ENCODE assay signal across 15 cellular contexts in the genomic region with DNA sequence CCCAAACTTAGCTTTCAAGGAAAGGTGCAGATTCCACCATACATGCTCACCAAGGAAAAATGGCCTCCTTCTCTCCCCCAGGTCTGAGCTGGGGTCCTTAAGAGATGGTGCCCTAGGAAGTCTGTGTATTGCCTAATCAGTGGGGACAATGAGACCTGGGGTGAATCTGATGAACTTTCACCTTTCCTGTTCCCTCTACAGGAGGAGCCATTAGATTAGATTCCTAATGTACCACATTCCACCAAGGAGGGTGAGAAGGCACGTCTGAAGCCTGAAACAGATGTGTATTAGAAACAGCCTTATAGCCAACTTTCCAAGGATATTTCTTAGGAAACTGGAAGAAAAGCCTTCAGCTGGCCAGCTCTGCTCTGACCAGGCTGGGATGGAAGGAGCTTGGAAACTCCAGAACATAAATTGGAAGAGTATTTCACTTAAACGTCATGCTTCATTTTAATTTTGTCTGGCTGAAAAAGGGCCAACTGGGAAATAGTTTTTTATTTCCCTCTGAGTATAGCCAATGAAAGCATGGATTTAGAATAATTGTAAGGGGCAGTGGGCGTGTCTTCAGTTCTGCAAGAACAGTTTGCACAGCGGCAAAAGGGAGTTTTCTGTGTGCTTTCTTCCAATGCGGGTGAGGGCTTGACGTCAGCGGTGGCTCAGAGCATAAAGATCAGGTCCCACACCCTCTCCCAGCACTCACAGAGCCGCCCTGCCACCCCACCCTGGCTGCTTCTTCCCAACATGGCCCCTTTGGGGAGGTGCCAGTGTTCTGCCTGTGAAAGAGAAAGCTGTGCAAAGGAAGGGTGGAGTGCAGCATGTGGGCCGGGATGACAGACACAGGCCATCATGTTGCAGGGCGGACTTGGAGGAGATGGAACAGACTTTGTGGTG.
A peak's percentile ranks its signal among the peaks of the same experiment; 100 is the strongest.
DNase-seq lines count a peak whose midpoint lies in the region; ATAC-seq, FAIRE-seq and TF ChIP-seq lines count a peak whose summit lies in the region.
"Had no signal": no experiment of that assay in that cellular context is flagged by ENCODE, and none has a peak within 500 bp of the region (broad histone marks: within the 10 kb centered on the region; RNA-seq: fewer than 3 reads in every experiment).

No MANE protein-coding gene starts in this region.

- H2BK15ac ChIP-seq in H1 (ENCODE audit: low read length) = no peak overlapping the region

- no peak for TF ChIP-seq POLR2A in H1 (IDR thresholded peaks at IDR 0.05; ENCODE audit: control extremely low read depth in 1 of 2, low read depth in 2 of 2, low read length in 2 of 2)

- POLR2A ChIA-PET in H1 (lab: Charles Lee; ENCODE audit: partially characterized antibody) = no interaction called here

- no peak overlapping the region for H3K18ac ChIP-seq in H1 (ENCODE audit: extremely low read depth, low read length)

- H3K9ac ChIP-seq in H1 (replicated peaks in 1 of 4; ENCODE audit: extremely low read depth in 1 of 4, low read depth in 3 of 4, low read length in 3 of 4) = no peak overlapping the region

- no peak overlapping the region for H3K23ac ChIP-seq in H1 (ENCODE audit: insufficient read length)

- 93% methylated on average over 10 of the region's 10 CpGs; no CpG with 5 or more reads in 1 of the 2 experiments for WGBS in H1 (ENCODE audit: extremely low coverage in 1 of 2, insufficient coverage in 1 of 2, insufficient read length in 1 of 2, insufficient replicate concordance in 2 of 2, low coverage in 1 of 2, low lambda C conversion rate in 2 of 2, missing lambda C conversion rate in 1 of 2), 2 experiments
- 36 to 59% (median 57%) methylated on average over 10 of the region's 10 CpGs for WGBS in small intestine, 3 donors

- peak overlapping the region; percentile 40; the same call in 1 of the 2 replicates for H2AFZ ChIP-seq in H1 (ENCODE audit: low read length)

- no peak overlapping the region for H3K4me2 ChIP-seq in H1 (ENCODE audit: insufficient read depth in 1 of 2, low read depth in 2 of 2, low read length in 2 of 2)

- no peaks in the 10 kb centered on the region for H3K4me1 ChIP-seq in H1 (replicated peaks in 1 of 4; ENCODE audit: control insufficient read depth in 3 of 4, insufficient read depth in 4 of 4, low read length in 3 of 4)
- H3K4me1 ChIP-seq in small intestine (ENCODE audit: control insufficient read depth in 2 of 2, insufficient read depth in 1 of 2, low read depth in 1 of 2, low read length in 1 of 2) = no peaks in the 10 kb centered on the region
- H3K4me1 ChIP-seq: SJSA1 had no signal

- no peak overlapping the region for H2BK12ac ChIP-seq in H1 (ENCODE audit: low read depth, low read length)

- H3K23me2 ChIP-seq in H1 (ENCODE audit: low read depth, low read length) = no peaks in the 10 kb centered on the region

- no peak overlapping the region for H4K8ac ChIP-seq in H1 (ENCODE audit: extremely low read depth, insufficient read depth, low read length)

- no peaks in the 10 kb centered on the region for H3K9me3 ChIP-seq in H1 (ENCODE audit: insufficient read depth in 2 of 2, low read depth in 1 of 2, low read length in 1 of 2)
- H3K9me3 ChIP-seq in small intestine (ENCODE audit: control insufficient read depth, low read depth) = no peaks in the 10 kb centered on the region
- H3K9me3 ChIP-seq: SJSA1 had no signal

- H3K79me1 ChIP-seq in H1 (ENCODE audit: low read depth, low read length) = no peaks in the 10 kb centered on the region

- no peaks in the 10 kb centered on the region for H3K27me3 ChIP-seq in H1 (replicated peaks in 1 of 4; ENCODE audit: control insufficient read depth in 3 of 4, extremely low read depth in 1 of 4, insufficient read depth in 3 of 4, low read length in 3 of 4)
- no peaks in the 10 kb centered on the region for H3K27me3 ChIP-seq in small intestine (ENCODE audit: control insufficient read depth in 2 of 2, insufficient read depth in 2 of 2, low read length in 2 of 2)
- H3K27me3 ChIP-seq: SJSA1 had no signal

- no peak overlapping the region for H3K56ac ChIP-seq in H1 (replicated peaks; ENCODE audit: insufficient read length, low read depth, low read length)

- CTCF ChIA-PET in H1 (lab: Charles Lee; ENCODE audit: partially characterized antibody) = interaction anchor here (0.9 to 2.4 kb wide), 4 partner anchors 26 to 257 kb away, joined by 3 to 8 read pairs (median 4); a partner anchor contains a TSS

- no peak overlapping the region for H3K27ac ChIP-seq in H1 (ENCODE audit: low read depth, low read length)
- no peak overlapping the region for H3K27ac ChIP-seq in small intestine (ENCODE audit: low read depth in 1 of 2, low read length in 1 of 2)
- H3K27ac ChIP-seq: C4-2B, SJSA1 had no signal

- no peak overlapping the region for H2BK20ac ChIP-seq in H1 (ENCODE audit: low read length)

- no peak overlapping the region for H2BK120ac ChIP-seq in H1 (replicated peaks; ENCODE audit: low read depth, low read length)

- H3K79me2 ChIP-seq in H1 (ENCODE audit: control insufficient read depth in 1 of 2, insufficient read depth in 2 of 2, low read length in 2 of 2) = no peaks in the 10 kb centered on the region

- H2AK5ac ChIP-seq in H1 (ENCODE audit: low read depth, low read length) = no peak overlapping the region

- H3K4ac ChIP-seq in H1 (replicated peaks; ENCODE audit: insufficient read length, low read depth, low read length) = no peak overlapping the region

- H3K14ac ChIP-seq in H1 (ENCODE audit: insufficient read length) = no peak overlapping the region

- no peak overlapping the region for H4K91ac ChIP-seq in H1 (replicated peaks; ENCODE audit: insufficient read length, low read length)

- no peak for TF ChIP-seq RAD21 in H1 (IDR thresholded peaks at IDR 0.05 in 1 of 2, conservative IDR thresholded peaks at IDR 0.05 in 1 of 2; ENCODE audit: low read depth in 2 of 2, low read length in 2 of 2)

- intact Hi-C loops in left colon (cut with DNase I, micrococcal nuclease) = no loop called here

- DNase-seq in GM04504 (ENCODE audit: low read depth) (peak; percentile 39), H1 (ENCODE audit: low read depth in 1 of 2, low spot score in 2 of 2) (no peak), left colon (peak; percentile 41 to 50), small intestine (peak; percentile 47), Kasumi-1 (lab: John Stamatoyannopoulos, UW) (no peak), NCI-H187 (lab: John Stamatoyannopoulos, UW) (no peak)
- no peak for DNase-seq in activated effector memory CD4-positive, alpha-beta T cell treated with anti-CD3 and anti-CD28 coated beads, Interleukin-2, amount 50 U/mL, for 16 hours
- DNase-seq: activated CD4-positive, alpha-beta T cell treated with anti-CD3 and anti-CD28 coated beads for 1 hour; activated gamma-delta T cell; hippocampal formation; NCI-H345 had no signal

- H3K4me3 ChIP-seq in H1 (ENCODE audit: extremely low read depth in 1 of 4, insufficient read depth in 2 of 4, low read depth in 3 of 4, low read length in 4 of 4) = no peak overlapping the region
- no peak overlapping the region for H3K4me3 ChIP-seq in small intestine (ENCODE audit: low read depth in 1 of 2, low read length in 2 of 2)
- H3K4me3 ChIP-seq: SJSA1 had no signal

- no peaks in the 10 kb centered on the region for H3K36me3 ChIP-seq in H1 (ENCODE audit: control insufficient read depth in 2 of 4, insufficient read depth in 4 of 4, low read length in 3 of 4)
- no peaks in the 10 kb centered on the region for H3K36me3 ChIP-seq in small intestine (ENCODE audit: control insufficient read depth in 2 of 2, insufficient read depth in 2 of 2, low read length in 2 of 2)
- H3K36me3 ChIP-seq: SJSA1 had no signal

- no peak for TF ChIP-seq EP300 in H1 (IDR thresholded peaks at IDR 0.05; ENCODE audit: borderline replicate concordance in 1 of 2, low read depth in 2 of 2, low read length in 2 of 2)

- no peaks in the 10 kb centered on the region for H4K20me1 ChIP-seq in H1 (replicated peaks in 1 of 2; ENCODE audit: control insufficient read depth in 1 of 2, insufficient read depth in 2 of 2, low read length in 2 of 2)

- peak; percentile 61 for ATAC-seq in left colon
- ATAC-seq in GM21717 (IDR thresholded peaks at IDR 0.05; ENCODE audit: unreplicated experiment) = no peak
- ATAC-seq: stimulated activated effector memory CD8-positive, alpha-beta T cell treated with anti-CD3 and anti-CD28 coated beads, Interleukin-12 subunit alpha, Interleukin-12 subunit beta, amount 100 ng/mL, for 72 hours had no signal

- no peak overlapping the region for H4K5ac ChIP-seq in H1 (ENCODE audit: insufficient read length, low read depth, low read length)

- no peak overlapping the region for H2BK5ac ChIP-seq in H1 (ENCODE audit: low read depth, low read length)

- no peak for TF ChIP-seq CTCF in H1 (IDR thresholded peaks at IDR 0.05; ENCODE audit: control extremely low read depth in 1 of 3, insufficient read depth in 1 of 3, low read depth in 1 of 3, low read length in 3 of 3)

- FAIRE-seq in H1 (lab: Jason Lieb, UNC) = no peak
- FAIRE-seq in small intestine (lab: Jason Lieb, UNC) = no peak

TF ChIP-seq in H1, 55 proteins besides CTCF, POLR2A, EP300 and RAD21:
- no peak for TF ChIP-seq POLR2AphosphoS5 (IDR thresholded peaks at IDR 0.05; ENCODE audit: low read depth, low read length)
- TF ChIP-seq SIX5 (IDR thresholded peaks at IDR 0.05; ENCODE audit: low read depth, low read length) = no peak
- no peak for TF ChIP-seq NRF1 (IDR thresholded peaks at IDR 0.05; ENCODE audit: low read depth, low read length)
- no peak for TF ChIP-seq JUND (IDR thresholded peaks at IDR 0.05; ENCODE audit: low read length)

Comparison
In these comparisons a context has a peak if more than half of its experiments do, and no peak if none do; other contexts are left out.
1. DNase-seq: peak in GM04504 (single experiment), left colon (2 of 2) and small intestine (single experiment); none in H1 (0 of 2), Kasumi-1 (0 of 2), activated effector memory CD4-positive, alpha-beta T cell treated with anti-CD3 and anti-CD28 coated beads, Interleukin-2, amount 50 U/mL, for 16 hours (single experiment) and NCI-H187 (0 of 2).